In the genomic region with DNA sequence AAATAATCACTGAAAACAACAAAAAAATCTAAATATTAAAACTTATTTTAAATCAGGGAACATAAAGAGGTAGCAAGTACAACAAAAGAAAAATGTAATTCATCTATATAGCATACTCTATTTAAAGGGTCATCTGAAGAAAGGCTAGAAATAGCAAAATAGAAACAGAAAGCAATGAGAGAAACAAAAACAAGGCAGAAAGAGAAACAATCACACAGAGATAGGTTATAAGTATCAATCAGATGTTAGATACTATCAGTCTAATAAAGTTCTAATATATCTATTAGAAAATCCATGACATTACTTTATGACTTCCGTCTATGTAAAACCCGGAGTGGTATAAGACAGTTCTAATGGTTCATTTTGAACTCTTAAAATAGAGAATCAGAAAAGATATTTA, we compare ENCODE assay signal across 8 cellular contexts. TPM values are rescaled to one million over a fixed set of nuclear protein-coding genes. Genes with fewer than 3 reads are reported as not detected.
DNase-seq lines count a peak whose midpoint lies in the region; ATAC-seq and TF ChIP-seq lines count a peak whose summit lies in the region.

No MANE protein-coding gene starts in this region.

- in situ Hi-C loops in Panc1 (cut with HindIII; ENCODE audit: low pct_unique_long_range_greater_than_20kb, low sequenced_read_pairs), result no loop called here

- peak overlapping the region; percentile 64; the same call in 1 of the 2 replicates for H3K27ac ChIP-seq in Panc1 (ENCODE audit: low read length)

- BruUV-seq in Panc1 (replicated peaks; lab: Mats Ljungman, UMichigan), result no TSS peak

- no peaks in the 10 kb centered on the region for H3K9me3 ChIP-seq in Panc1 (ENCODE audit: control insufficient read depth, insufficient read depth, low read depth, low read length)

- POLR2A ChIA-PET in Panc1 (lab: Charles Lee), result no interaction called here

- H3K36me3 Mint-ChIP-seq in naive B cell, result no peaks in the 10 kb centered on the region

- peak overlapping the region in 6 of 8 donors; percentile 35 to 82 (median 64) for H3K4me3 Mint-ChIP-seq in naive B cell

- peaks cover 42 to 61% (median 56%) of the 10 kb centered on the region in 3 donors for H3K4me1 Mint-ChIP-seq in naive B cell

- H3K36me3 ChIP-seq in Panc1 (ENCODE audit: control insufficient read depth, insufficient read depth, low read length), result no peaks in the 10 kb centered on the region

- TF ChIP-seq CTCF in Panc1 (IDR thresholded peaks at IDR 0.05), result no peak

- H3K9me3 Mint-ChIP-seq in naive B cell, result no peaks in the 10 kb centered on the region

- H3K4me3 ChIP-seq in Panc1 (ENCODE audit: low read depth in 2 of 2, low read length in 2 of 2), result peak overlapping the region; percentile 12 to 20; a peak in 3 of 4 replicates

- H3K4me1 ChIP-seq in Panc1 (ENCODE audit: control insufficient read depth, insufficient read depth, low read length), result peaks cover 3% of the 10 kb centered on the region; the same call in 1 of the 2 replicates

- no peaks in the 10 kb centered on the region for H3K27me3 Mint-ChIP-seq in naive B cell

- peak overlapping the region in 3 of 6 donors; percentile 5 to 86 (median 30) for H3K27ac Mint-ChIP-seq in naive B cell

- intact Hi-C loops in Panc1 (cut with micrococcal nuclease; ENCODE audit: unreplicated experiment), result no loop called here

- H3K27me3 ChIP-seq in Panc1 (ENCODE audit: control insufficient read depth, insufficient read depth, low read length), result no peaks in the 10 kb centered on the region

- DNase-seq in Panc1 (ENCODE audit: low read depth, low spot score) (no peak), naive B cell (no peak), NCI-H2171 treated with DMSO at 0.1 percent for 48 hours (lab: John Stamatoyannopoulos, UW) (no peak), DMS 273 treated with DMSO at 0.1 percent for 48 hours (lab: John Stamatoyannopoulos, UW) (no peak), NCI-H2029 (lab: John Stamatoyannopoulos, UW) (no peak), NCI-H1105 treated with DMSO at 0.1 percent for 48 hours (lab: John Stamatoyannopoulos, UW) (no peak)

- ATAC-seq in GM18517 (IDR thresholded peaks at IDR 0.05; ENCODE audit: unreplicated experiment), result peak; percentile 96
- peak; percentile 91 for ATAC-seq in GM21786 (IDR thresholded peaks at IDR 0.05; ENCODE audit: unreplicated experiment)
- no peak for ATAC-seq in Panc1
- ATAC-seq in naive B cell (ENCODE audit: low read depth in 2 of 2), result peak; percentile 36 to 42

- CTCF ChIA-PET in Panc1 (lab: Charles Lee), result no interaction called here

RNA-seq across cellular contexts. Expression of a gene that starts 16.0 kb away (rescaled TPM):
- 21.3 TPM for total RNA-seq in Panc1 (2021; ENCODE audit: unreplicated experiment)
- polyA plus RNA-seq in Panc1 (2012; ENCODE audit: insufficient read length), result 3.2 TPM
- 10 to 100 TPM in 5 of 6 donors, 1 to 10 TPM in 1; 3.9 to 25.9 (median 17.7) TPM for polyA plus RNA-seq in naive B cell (ENCODE audit: low read depth in 6 of 6)
